ENCODE assay signal across 8 cellular contexts in genomic region chr1:154819628-154820590, GRCh38. TPM values are rescaled to one million over a fixed set of nuclear protein-coding genes. Genes with fewer than 3 reads are reported as not detected.
DNase-seq lines count a peak whose midpoint lies in the region; ATAC-seq and TF ChIP-seq lines count a peak whose summit lies in the region.

No MANE protein-coding gene starts in this region.

- no peaks in the 10 kb centered on the region for H3K27me3 ChIP-seq in BE2C
- H3K27me3 ChIP-seq in smooth muscle cell (ENCODE audit: low read depth), result no peaks in the 10 kb centered on the region
- no peaks in the 10 kb centered on the region for H3K27me3 ChIP-seq in aorta (ENCODE audit: control insufficient read depth in 1 of 2, insufficient read depth in 2 of 2, low read length in 1 of 2)

- ATAC-seq in HG03159 (IDR thresholded peaks at IDR 0.05; ENCODE audit: unreplicated experiment) (no peak), aorta (ENCODE audit: low FRiP score) (no peak)

- H3K4me2 ChIP-seq in smooth muscle cell, result no peak overlapping the region

- DNase-seq in BE2C (peak; percentile 59), H4 (ENCODE audit: low spot score) (peak; percentile 19), SKM-1 treated with dmso at 0.1 percent for 144 hours (lab: John Stamatoyannopoulos, UW; ENCODE audit: unreplicated experiment) (peak; percentile 93), fibroblast of villous mesenchyme (ENCODE audit: low read depth) (no peak), smooth muscle cell (lab: John Stamatoyannopoulos, UW; ENCODE audit: unreplicated experiment) (no peak), aorta (no peak), NCI-H524 treated with DMSO at 0.1 percent for 48 hours (lab: John Stamatoyannopoulos, UW) (no peak)

- H3K36me3 ChIP-seq in BE2C (no peaks in the 10 kb centered on the region), smooth muscle cell (ENCODE audit: low read depth) (no peaks in the 10 kb centered on the region), aorta (ENCODE audit: control insufficient read depth in 1 of 2, insufficient read depth in 2 of 2, low read length in 1 of 2) (no peaks in the 10 kb centered on the region)

- H3K27ac ChIP-seq in smooth muscle cell (ENCODE audit: low read depth) (no peak overlapping the region), aorta (ENCODE audit: low read depth in 1 of 2, low read length in 2 of 2) (no peak overlapping the region)

- H3K9me3 ChIP-seq in BE2C (no peaks in the 10 kb centered on the region), smooth muscle cell (replicated peaks; ENCODE audit: low read depth) (no peaks in the 10 kb centered on the region), aorta (ENCODE audit: control insufficient read depth, low read length) (no peaks in the 10 kb centered on the region)

- intact Hi-C loops in aorta (cut with DNase I), result no loop called here

- no peak overlapping the region for H3K4me3 ChIP-seq in BE2C (ENCODE audit: low read depth, low read length)
- no peak overlapping the region for H3K4me3 ChIP-seq in fibroblast of villous mesenchyme (ENCODE audit: low read depth, low read length)
- no peak overlapping the region for H3K4me3 ChIP-seq in smooth muscle cell
- H3K4me3 ChIP-seq in aorta (ENCODE audit: low read length in 2 of 2), result no peak overlapping the region

- no peak overlapping the region for H2AFZ ChIP-seq in smooth muscle cell (ENCODE audit: low read depth)

- no peaks in the 10 kb centered on the region for H4K20me1 ChIP-seq in smooth muscle cell (ENCODE audit: low read depth)

- H3K9ac ChIP-seq in smooth muscle cell (ENCODE audit: low read depth), result no peak overlapping the region

- peak; percentile 69 for TF ChIP-seq CTCF in BE2C (IDR thresholded peaks at IDR 0.05; ENCODE audit: low read depth, low read length)
- TF ChIP-seq CTCF in fibroblast of villous mesenchyme (IDR thresholded peaks at IDR 0.05; ENCODE audit: insufficient read depth, low read depth, low read length), result peak; percentile 46
- peak; percentile 45 for TF ChIP-seq CTCF in smooth muscle cell (IDR thresholded peaks at IDR 0.05; ENCODE audit: borderline replicate concordance, insufficient read depth, poor library complexity, severe bottlenecking)

- H3K79me2 ChIP-seq in smooth muscle cell (ENCODE audit: low read depth), result no peaks in the 10 kb centered on the region

- 80% methylated on average over 7 of the region's 7 CpGs for WGBS in smooth muscle cell (ENCODE audit: low lambda C conversion rate)
- WGBS in aorta, 2 donors, result 90% methylated on average over 7 of the region's 7 CpGs

- H3K4me1 ChIP-seq in BE2C, result 0 out of 2 replicates have a peak, but pooled peaks cover 7% of the 10 kb centered on the region
- H3K4me1 ChIP-seq in smooth muscle cell (ENCODE audit: low read depth), result no peaks in the 10 kb centered on the region
- no peaks in the 10 kb centered on the region for H3K4me1 ChIP-seq in aorta (ENCODE audit: control insufficient read depth in 1 of 2, insufficient read depth in 2 of 2, low read length in 2 of 2)

- H3F3A ChIP-seq in smooth muscle cell (ENCODE audit: low read depth), result no peaks in the 10 kb centered on the region

RNA-seq across cellular contexts. Expression of gene KCNN3, which starts 50.2 kb away (rescaled TPM):
- polyA plus RNA-seq in BE2C (2012; ENCODE audit: insufficient read depth, insufficient read length, low read depth), result 0.31 TPM
- 0.06 and 0.41 TPM in 2 replicates for total RNA-seq in H4 (2014; rRNA removed; shearing (Covaris generic))
- total RNA-seq in fibroblast of villous mesenchyme (not detected in 2 replicates), smooth muscle cell (0.04 and 0.18 TPM in 2 replicates), aorta (1 to 10 TPM; 3.2 to 4.7 TPM)
- polyA plus RNA-seq in smooth muscle cell (0.14 and 0.77 TPM in 2 replicates), aorta (under 1 TPM; 0.08 to 0.50 TPM)

Comparison
In these comparisons a context has a peak if more than half of its experiments do, and no peak if none do; other contexts are left out.
1. DNase-seq: peak in BE2C (single experiment), H4 (single experiment) and SKM-1 treated with dmso at 0.1 percent for 144 hours (single experiment); none in fibroblast of villous mesenchyme (single experiment), smooth muscle cell (single experiment), aorta (0 of 2) and NCI-H524 treated with DMSO at 0.1 percent for 48 hours (single experiment).
2. Peak in every context shown above with its lines, with median percentiles within 50 percentile points of each other: CTCF ChIP-seq.